2 cellular contexts compared by ENCODE assay signal in the genomic region with DNA sequence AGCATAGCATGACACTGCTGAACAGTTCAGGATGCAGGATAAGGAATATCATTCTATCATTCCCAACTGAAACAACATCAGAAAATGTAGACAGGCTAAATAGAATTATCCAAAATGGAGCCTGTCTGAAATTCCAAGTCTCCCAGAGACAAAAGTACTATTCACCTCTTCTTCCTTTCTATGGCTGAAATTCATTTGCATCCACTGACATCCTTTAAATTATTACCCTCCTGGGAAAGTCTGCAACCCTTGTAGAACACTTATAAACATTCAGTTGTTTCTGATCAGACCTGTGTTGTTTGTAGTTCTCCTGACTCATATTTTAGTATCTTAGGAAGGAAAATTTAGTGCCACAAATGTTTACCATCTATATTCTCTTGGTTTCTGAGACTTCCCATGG.
TF ChIP-seq lines count a peak whose summit lies in the region.

No MANE protein-coding gene starts in this region.

TF ChIP-seq in SK-N-SH, 30 proteins besides CTCF, POLR2A, EP300 and RAD21 (continued from another document):
- TF ChIP-seq, protein P1, sequence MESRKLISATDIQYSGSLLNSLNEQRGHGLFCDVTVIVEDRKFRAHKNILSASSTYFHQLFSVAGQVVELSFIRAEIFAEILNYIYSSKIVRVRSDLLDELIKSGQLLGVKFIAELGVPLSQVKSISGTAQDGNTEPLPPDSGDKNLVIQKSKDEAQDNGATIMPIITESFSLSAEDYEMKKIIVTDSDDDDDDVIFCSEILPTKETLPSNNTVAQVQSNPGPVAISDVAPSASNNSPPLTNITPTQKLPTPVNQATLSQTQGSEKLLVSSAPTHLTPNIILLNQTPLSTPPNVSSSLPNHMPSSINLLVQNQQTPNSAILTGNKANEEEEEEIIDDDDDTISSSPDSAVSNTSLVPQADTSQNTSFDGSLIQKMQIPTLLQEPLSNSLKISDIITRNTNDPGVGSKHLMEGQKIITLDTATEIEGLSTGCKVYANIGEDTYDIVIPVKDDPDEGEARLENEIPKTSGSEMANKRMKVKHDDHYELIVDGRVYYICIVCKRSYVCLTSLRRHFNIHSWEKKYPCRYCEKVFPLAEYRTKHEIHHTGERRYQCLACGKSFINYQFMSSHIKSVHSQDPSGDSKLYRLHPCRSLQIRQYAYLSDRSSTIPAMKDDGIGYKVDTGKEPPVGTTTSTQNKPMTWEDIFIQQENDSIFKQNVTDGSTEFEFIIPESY (IDR thresholded peaks at IDR 0.05; ENCODE audit: borderline replicate concordance, low read depth) = no peak
- TF ChIP-seq, protein P2, sequence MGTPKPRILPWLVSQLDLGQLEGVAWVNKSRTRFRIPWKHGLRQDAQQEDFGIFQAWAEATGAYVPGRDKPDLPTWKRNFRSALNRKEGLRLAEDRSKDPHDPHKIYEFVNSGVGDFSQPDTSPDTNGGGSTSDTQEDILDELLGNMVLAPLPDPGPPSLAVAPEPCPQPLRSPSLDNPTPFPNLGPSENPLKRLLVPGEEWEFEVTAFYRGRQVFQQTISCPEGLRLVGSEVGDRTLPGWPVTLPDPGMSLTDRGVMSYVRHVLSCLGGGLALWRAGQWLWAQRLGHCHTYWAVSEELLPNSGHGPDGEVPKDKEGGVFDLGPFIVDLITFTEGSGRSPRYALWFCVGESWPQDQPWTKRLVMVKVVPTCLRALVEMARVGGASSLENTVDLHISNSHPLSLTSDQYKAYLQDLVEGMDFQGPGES (IDR thresholded peaks at IDR 0.05; ENCODE audit: low read depth, low read length) = no peak
- no peak for TF ChIP-seq GATA2 (CRISPR knock-in tag; IDR thresholded peaks at IDR 0.05)
- no peak for TF ChIP-seq SMC3 (IDR thresholded peaks at IDR 0.05; ENCODE audit: low read depth, low read length)
- no peak for TF ChIP-seq ELF1 (IDR thresholded peaks at IDR 0.05)
- TF ChIP-seq RFX5 (IDR thresholded peaks at IDR 0.05; ENCODE audit: low read length) = no peak
- no peak for TF ChIP-seq TAF1 (IDR thresholded peaks at IDR 0.05; ENCODE audit: borderline replicate concordance, low read depth, low read length)
- no peak for TF ChIP-seq POLR2AphosphoS5 (IDR thresholded peaks at IDR 0.05; ENCODE audit: low read depth, low read length)
- TF ChIP-seq NRF1 (IDR thresholded peaks at IDR 0.05; ENCODE audit: low read depth, low read length) = no peak
- TF ChIP-seq RXRA (IDR thresholded peaks at IDR 0.05; ENCODE audit: borderline replicate concordance, low read depth) = no peak
- TF ChIP-seq GABPA (IDR thresholded peaks at IDR 0.05; ENCODE audit: low read depth) = no peak
- TF ChIP-seq MXI1 (IDR thresholded peaks at IDR 0.05; ENCODE audit: low read depth, low read length) = no peak

TF ChIP-seq in SK-N-SH treated with all-trans-retinoic acid at 6 μM for 48 hours, 23 proteins besides CTCF, POLR2A, EP300 and RAD21 (continued from another document):
- TF ChIP-seq, protein P3, sequence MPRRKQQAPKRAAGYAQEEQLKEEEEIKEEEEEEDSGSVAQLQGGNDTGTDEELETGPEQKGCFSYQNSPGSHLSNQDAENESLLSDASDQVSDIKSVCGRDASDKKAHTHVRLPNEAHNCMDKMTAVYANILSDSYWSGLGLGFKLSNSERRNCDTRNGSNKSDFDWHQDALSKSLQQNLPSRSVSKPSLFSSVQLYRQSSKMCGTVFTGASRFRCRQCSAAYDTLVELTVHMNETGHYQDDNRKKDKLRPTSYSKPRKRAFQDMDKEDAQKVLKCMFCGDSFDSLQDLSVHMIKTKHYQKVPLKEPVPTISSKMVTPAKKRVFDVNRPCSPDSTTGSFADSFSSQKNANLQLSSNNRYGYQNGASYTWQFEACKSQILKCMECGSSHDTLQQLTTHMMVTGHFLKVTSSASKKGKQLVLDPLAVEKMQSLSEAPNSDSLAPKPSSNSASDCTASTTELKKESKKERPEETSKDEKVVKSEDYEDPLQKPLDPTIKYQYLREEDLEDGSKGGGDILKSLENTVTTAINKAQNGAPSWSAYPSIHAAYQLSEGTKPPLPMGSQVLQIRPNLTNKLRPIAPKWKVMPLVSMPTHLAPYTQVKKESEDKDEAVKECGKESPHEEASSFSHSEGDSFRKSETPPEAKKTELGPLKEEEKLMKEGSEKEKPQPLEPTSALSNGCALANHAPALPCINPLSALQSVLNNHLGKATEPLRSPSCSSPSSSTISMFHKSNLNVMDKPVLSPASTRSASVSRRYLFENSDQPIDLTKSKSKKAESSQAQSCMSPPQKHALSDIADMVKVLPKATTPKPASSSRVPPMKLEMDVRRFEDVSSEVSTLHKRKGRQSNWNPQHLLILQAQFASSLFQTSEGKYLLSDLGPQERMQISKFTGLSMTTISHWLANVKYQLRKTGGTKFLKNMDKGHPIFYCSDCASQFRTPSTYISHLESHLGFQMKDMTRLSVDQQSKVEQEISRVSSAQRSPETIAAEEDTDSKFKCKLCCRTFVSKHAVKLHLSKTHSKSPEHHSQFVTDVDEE (CRISPR knock-in tag; IDR thresholded peaks at IDR 0.05) = no peak
